Comparison of ENCODE assay signal across 10 cellular contexts in genomic region chr6:134436950-134437349, GRCh38.
DNase-seq lines count a peak whose midpoint lies in the region; ATAC-seq, FAIRE-seq and TF ChIP-seq lines count a peak whose summit lies in the region.
"Had no signal": no experiment of that assay in that cellular context is flagged by ENCODE, and none has a peak within 500 bp of the region (broad histone marks: within the 10 kb centered on the region; RNA-seq: fewer than 3 reads in every experiment).

No MANE protein-coding gene starts in this region.

- H2AFZ ChIP-seq in keratinocyte (ENCODE audit: control insufficient read depth, low read length), result no peak overlapping the region

- peaks cover 38% of the 10 kb centered on the region for H3K4me1 Mint-ChIP-seq in activated CD4-positive, alpha-beta memory T cell treated with anti-CD3 and anti-CD28 coated beads for 36 hours (ENCODE audit: low read depth)

- H3K9me3 ChIP-seq in left ventricle myocardium inferior (replicated peaks) (no peaks in the 10 kb centered on the region), right cardiac atrium (ENCODE audit: control insufficient read depth, low read length) (no peaks in the 10 kb centered on the region), keratinocyte (ENCODE audit: control insufficient read depth, low read depth, low read length) (no peaks in the 10 kb centered on the region)

- no peak overlapping the region for H3K4me3 ChIP-seq in left ventricle myocardium inferior
- no peak overlapping the region for H3K4me3 ChIP-seq in right cardiac atrium (ENCODE audit: low read length)
- H3K4me3 ChIP-seq in keratinocyte (ENCODE audit: control insufficient read depth in 2 of 3, extremely low read depth in 1 of 3, insufficient read depth in 2 of 3, low read depth in 1 of 3, low read length in 3 of 3), result no peak overlapping the region
- no peak overlapping the region for H3K4me3 ChIP-seq in H7 (ENCODE audit: insufficient read depth, low read depth, low read length)

- 91% methylated on average over 1 of the region's 1 CpG for WGBS in right cardiac atrium

- H3K27ac Mint-ChIP-seq in activated CD4-positive, alpha-beta memory T cell treated with anti-CD3 and anti-CD28 coated beads for 36 hours, result peak overlapping the region; percentile 87

- intact Hi-C loops in left ventricle myocardium inferior (cut with micrococcal nuclease), result no loop called here
- intact Hi-C loops in right cardiac atrium (cut with DNase I), result no loop called here
- intact Hi-C loops in activated CD4-positive, alpha-beta memory T cell treated with anti-CD3 and anti-CD28 coated beads for 36 hours (cut with micrococcal nuclease), result loop anchor here (1.0 to 5.0 kb wide), 12 partner anchors 58 to 1622 kb away; partner anchors contain the start of gene RPS12

- no peaks in the 10 kb centered on the region for H3K9me3 Mint-ChIP-seq in activated CD4-positive, alpha-beta memory T cell treated with anti-CD3 and anti-CD28 coated beads for 36 hours

- TF ChIP-seq CTCF in left ventricle myocardium inferior (IDR thresholded peaks at IDR 0.05; ENCODE audit: borderline replicate concordance) (no peak), keratinocyte (optimal IDR thresholded peaks at IDR 0.05 in 1 of 3, IDR thresholded peaks at IDR 0.05 in 1 of 3, conservative IDR thresholded peaks at IDR 0.05 in 1 of 3; ENCODE audit: extremely low read depth in 1 of 3, insufficient read depth in 2 of 3, low read length in 3 of 3) (no peak)

- peak overlapping the region; percentile 91 for H3K4me2 ChIP-seq in keratinocyte (ENCODE audit: control insufficient read depth, extremely low read depth, insufficient read depth, low read depth, low read length)

- H3K27ac ChIP-seq in left ventricle myocardium inferior (replicated peaks) (peak overlapping the region; percentile 60), right cardiac atrium (ENCODE audit: low read length) (no peak overlapping the region), keratinocyte (ENCODE audit: control insufficient read depth, insufficient read depth, low read length) (peak overlapping the region; percentile 98)

- POLR2A ChIA-PET in activated CD4-positive, alpha-beta memory T cell treated with anti-CD3 and anti-CD28 coated beads for 36 hours (lab: Charles Lee), result interaction anchor here (0.8 to 2.2 kb wide), 6 partner anchors 11 to 263 kb away, joined by 3 to 6 read pairs (median 4); no protein-coding TSS in a partner anchor

- CTCF ChIA-PET in activated CD4-positive, alpha-beta memory T cell treated with anti-CD3 and anti-CD28 coated beads for 36 hours (lab: Charles Lee), result interaction anchor here (0.7 to 3.4 kb wide), 9 partner anchors 8 to 503 kb away, joined by 3 to 21 read pairs (median 4); no protein-coding TSS in a partner anchor

- no peaks in the 10 kb centered on the region for H4K20me1 ChIP-seq in keratinocyte (ENCODE audit: control insufficient read depth, extremely low read depth, insufficient read depth, low read length)

- peak overlapping the region; percentile 82 for H3K9ac ChIP-seq in keratinocyte (ENCODE audit: control insufficient read depth, extremely low read depth, insufficient read depth, low read length)

- no peak for FAIRE-seq in keratinocyte (lab: Jason Lieb, UNC)
- FAIRE-seq: H1 had no signal

- DNase-seq in left ventricle myocardium inferior (no peak), right cardiac atrium (no peak), keratinocyte (ENCODE audit: low read depth, low spot score) (no peak), SK-N-DZ (ENCODE audit: low spot score) (no peak), UCSD-AML1 (lab: John Stamatoyannopoulos, UW; ENCODE audit: unreplicated experiment) (no peak), H7 (no peak)
- DNase-seq in activated CD4-positive, alpha-beta memory T cell treated with anti-CD3 and anti-CD28 coated beads for 36 hours, result no peak
- DNase-seq: NCI-H2107 had no signal

- dilution Hi-C loops in keratinocyte (cut with MboI; ENCODE audit: extremely low pct_ligation_motif_present, low sequenced_read_pairs), result no loop called here

- H3K27me3 ChIP-seq in left ventricle myocardium inferior (ENCODE audit: low read depth) (no peaks in the 10 kb centered on the region), right cardiac atrium (ENCODE audit: control insufficient read depth, insufficient read depth) (no peaks in the 10 kb centered on the region), keratinocyte (ENCODE audit: control insufficient read depth, extremely low read depth, insufficient read depth, low read length) (no peaks in the 10 kb centered on the region), H7 (ENCODE audit: control insufficient read depth, insufficient read depth, low read length) (no peaks in the 10 kb centered on the region)

- H3K4me1 ChIP-seq in left ventricle myocardium inferior, result peaks cover 12% of the 10 kb centered on the region
- H3K4me1 ChIP-seq in right cardiac atrium (ENCODE audit: control insufficient read depth, insufficient read depth, low read length), result no peaks in the 10 kb centered on the region
- peaks cover 27% of the 10 kb centered on the region for H3K4me1 ChIP-seq in keratinocyte (ENCODE audit: control insufficient read depth, extremely low read depth, insufficient read depth, low read length)

- no peaks in the 10 kb centered on the region for H3K36me3 Mint-ChIP-seq in activated CD4-positive, alpha-beta memory T cell treated with anti-CD3 and anti-CD28 coated beads for 36 hours

- ATAC-seq in right cardiac atrium, result no peak
- ATAC-seq in HG02870 (IDR thresholded peaks at IDR 0.05; ENCODE audit: unreplicated experiment), result no peak

- H3K27me3 Mint-ChIP-seq in activated CD4-positive, alpha-beta memory T cell treated with anti-CD3 and anti-CD28 coated beads for 36 hours, result no peaks in the 10 kb centered on the region

- H3K36me3 ChIP-seq in left ventricle myocardium inferior, result no peaks in the 10 kb centered on the region
- H3K36me3 ChIP-seq in keratinocyte (ENCODE audit: control insufficient read depth in 2 of 2, extremely low read depth in 1 of 2, insufficient read depth in 2 of 2, low read length in 2 of 2), result no peaks in the 10 kb centered on the region
- H3K36me3 ChIP-seq in H7 (replicated peaks; ENCODE audit: control insufficient read depth, insufficient read depth, low read length), result no peaks in the 10 kb centered on the region

- no peaks in the 10 kb centered on the region for H3K79me2 ChIP-seq in keratinocyte (ENCODE audit: control insufficient read depth, insufficient read depth, low read length)

- H3K9me1 ChIP-seq in keratinocyte (ENCODE audit: control insufficient read depth, extremely low read depth, insufficient read depth, low read length), result no peaks in the 10 kb centered on the region

- peak overlapping the region; percentile 58 for H3K4me3 Mint-ChIP-seq in activated CD4-positive, alpha-beta memory T cell treated with anti-CD3 and anti-CD28 coated beads for 36 hours
